Comparison of ENCODE assay signal across 31 cellular contexts in genomic region chr3:33099109-33099645, GRCh38.
"Had no signal": no experiment of that assay in that cellular context is flagged by ENCODE, and none has a peak within 500 bp of the region (broad histone marks: within the 10 kb centered on the region; RNA-seq: fewer than 3 reads in every experiment).

No MANE protein-coding gene starts in this region.

- H3K36me3 Mint-ChIP-seq: activated CD8-positive, alpha-beta memory T cell treated with anti-CD3 and anti-CD28 coated beads, Interleukin-2, amount 10 ng/mL, durations not matched to agents 7 days and 5 days; immature natural killer cell; memory B cell; natural killer cell; stimulated activated memory B cell treated with anti-CD40 and anti-IgM and Interleukin-4, amounts not matched to agents 10 μg/mL and 1 μg/mL and 100 μg/mL, for 72 hours had no signal

- ATAC-seq: activated CD4-positive, alpha-beta T cell treated with anti-CD3 and anti-CD28 coated beads for 36 hours; activated CD8-positive, alpha-beta memory T cell treated with anti-CD3 and anti-CD28 coated beads, Interleukin-2, amount 10 ng/mL, durations not matched to agents 7 days and 5 days; activated CD8-positive, alpha-beta T cell treated with anti-CD3 and anti-CD28 coated beads, Interleukin-2, amount 10 ng/mL, durations not matched to agents 7 days and 5 days; activated naive CD4-positive, alpha-beta T cell treated with anti-CD3 and anti-CD28 coated beads, Interleukin-2, amount 50 U/mL, for 72 hours; activated T-cell treated with anti-CD3 and anti-CD28 coated beads, Interleukin-2, amount 50 U/mL, for 72 hours; body of pancreas; natural killer cell; stimulated activated memory B cell treated with anti-CD40 and anti-IgM and Interleukin-4, amounts not matched to agents 10 μg/mL and 1 μg/mL and 100 μg/mL, for 72 hours; stimulated activated naive CD8-positive, alpha-beta T cell treated with anti-CD3 and anti-CD28 coated beads, Interleukin-15, amount 100 ng/mL, for 72 hours; upper lobe of right lung had no signal

- H3K27me3 ChIP-seq: body of pancreas, dorsolateral prefrontal cortex, neural progenitor cell, upper lobe of right lung had no signal

- DNase-seq: activated CD4-positive, alpha-beta T cell treated with anti-CD3 and anti-CD28 coated beads for 36 hours; activated CD4-positive, CD25-positive, alpha-beta regulatory T cell; activated CD8-positive, alpha-beta memory T cell treated with anti-CD3 and anti-CD28 coated beads, Interleukin-2, amount 10 ng/mL, durations not matched to agents 7 days and 5 days; activated CD8-positive, alpha-beta T cell treated with anti-CD3 and anti-CD28 coated beads, Interleukin-2, amount 10 ng/mL, durations not matched to agents 7 days and 5 days; activated naive CD4-positive, alpha-beta T cell; activated T-cell treated with anti-CD3 and anti-CD28 coated beads, Interleukin-2, amount 50 U/mL, for 72 hours; body of pancreas; cerebellar nuclear complex; dorsolateral prefrontal cortex; effector memory CD4-positive, alpha-beta T cell; foreskin fibroblast; head of caudate nucleus; hypothalamus; immature natural killer cell; natural killer cell; occipital lobe; posterior cingulate gyrus; stimulated activated CD4-positive, alpha-beta T cell treated with anti-CD3 and anti-CD28 coated beads, Interleukin-1b, Interleukin-23, amount 100 ng/mL, for 48 hours; stimulated activated CD4-positive, alpha-beta T cell treated with anti-CD3 and anti-CD28 coated beads, Interleukin-4, amount 100 ng/mL, for 4 hours; stimulated activated CD8-positive, alpha-beta memory T cell treated with anti-CD3 and anti-CD28 coated beads, Interleukin-4, amount 100 ng/mL, for 48 hours; stimulated activated naive CD8-positive, alpha-beta T cell treated with anti-CD3 and anti-CD28 coated beads, Interleukin-15, amount 100 ng/mL, for 72 hours; substantia nigra; T-helper 1 cell; upper lobe of right lung had no signal

- H3K27ac Mint-ChIP-seq: activated CD4-positive, alpha-beta T cell treated with anti-CD3 and anti-CD28 coated beads for 36 hours; activated CD8-positive, alpha-beta memory T cell treated with anti-CD3 and anti-CD28 coated beads, Interleukin-2, amount 10 ng/mL, durations not matched to agents 7 days and 5 days; activated CD8-positive, alpha-beta T cell treated with anti-CD3 and anti-CD28 coated beads, Interleukin-2, amount 10 ng/mL, durations not matched to agents 7 days and 5 days; activated naive CD4-positive, alpha-beta T cell treated with anti-CD3 and anti-CD28 coated beads, Interleukin-2, amount 50 U/mL, for 72 hours; activated T-cell treated with anti-CD3 and anti-CD28 coated beads, Interleukin-2, amount 50 U/mL, for 72 hours; immature natural killer cell; memory B cell; natural killer cell; neural progenitor cell; stimulated activated memory B cell treated with anti-CD40 and anti-IgM and Interleukin-4, amounts not matched to agents 10 μg/mL and 1 μg/mL and 100 μg/mL, for 72 hours; stimulated activated naive CD8-positive, alpha-beta T cell treated with anti-CD3 and anti-CD28 coated beads, Interleukin-15, amount 100 ng/mL, for 72 hours; T-helper 2 cell treated with Interferon-gamma antibody and Interleukin-4, amounts not matched to agents 5 μg/mL and 100 μg/mL, for 36 hours had no signal

- H3K4me2 ChIP-seq: neural progenitor cell, smooth muscle cell had no signal

- H3K9me3 ChIP-seq: body of pancreas, upper lobe of right lung had no signal

- H3K27ac ChIP-seq: body of pancreas, coronary artery, dorsolateral prefrontal cortex, neural progenitor cell, upper lobe of right lung had no signal

- H3K9ac ChIP-seq: neural progenitor cell had no signal

- H3K36me3 ChIP-seq: neural progenitor cell, upper lobe of right lung had no signal

- H3K27me3 Mint-ChIP-seq: activated CD4-positive, alpha-beta T cell treated with anti-CD3 and anti-CD28 coated beads for 36 hours; memory B cell; stimulated activated memory B cell treated with anti-CD40 and anti-IgM and Interleukin-4, amounts not matched to agents 10 μg/mL and 1 μg/mL and 100 μg/mL, for 72 hours had no signal

- H3K4me3 Mint-ChIP-seq: activated CD4-positive, alpha-beta T cell treated with anti-CD3 and anti-CD28 coated beads for 36 hours; activated CD8-positive, alpha-beta memory T cell treated with anti-CD3 and anti-CD28 coated beads, Interleukin-2, amount 10 ng/mL, durations not matched to agents 7 days and 5 days; activated CD8-positive, alpha-beta T cell treated with anti-CD3 and anti-CD28 coated beads, Interleukin-2, amount 10 ng/mL, durations not matched to agents 7 days and 5 days; activated T-cell treated with anti-CD3 and anti-CD28 coated beads, Interleukin-2, amount 50 U/mL, for 72 hours; memory B cell; neural progenitor cell; stimulated activated memory B cell treated with anti-CD40 and anti-IgM and Interleukin-4, amounts not matched to agents 10 μg/mL and 1 μg/mL and 100 μg/mL, for 72 hours; stimulated activated naive CD8-positive, alpha-beta T cell treated with anti-CD3 and anti-CD28 coated beads, Interleukin-15, amount 100 ng/mL, for 72 hours; T-helper 2 cell treated with Interferon-gamma antibody and Interleukin-4, amounts not matched to agents 5 μg/mL and 100 μg/mL, for 36 hours had no signal

- H3K9me3 Mint-ChIP-seq: activated naive CD4-positive, alpha-beta T cell treated with anti-CD3 and anti-CD28 coated beads, Interleukin-2, amount 50 U/mL, for 72 hours; activated T-cell treated with anti-CD3 and anti-CD28 coated beads, Interleukin-2, amount 50 U/mL, for 72 hours; immature natural killer cell; memory B cell; natural killer cell; neural progenitor cell; stimulated activated memory B cell treated with anti-CD40 and anti-IgM and Interleukin-4, amounts not matched to agents 10 μg/mL and 1 μg/mL and 100 μg/mL, for 72 hours; stimulated activated naive CD8-positive, alpha-beta T cell treated with anti-CD3 and anti-CD28 coated beads, Interleukin-15, amount 100 ng/mL, for 72 hours; T-helper 2 cell treated with Interferon-gamma antibody and Interleukin-4, amounts not matched to agents 5 μg/mL and 100 μg/mL, for 36 hours had no signal

- H2AFZ ChIP-seq: neural progenitor cell had no signal

- H3K4me3 ChIP-seq: body of pancreas, coronary artery, dorsolateral prefrontal cortex, neural progenitor cell, smooth muscle cell, upper lobe of right lung had no signal
